8 cellular contexts compared by ENCODE assay signal in the genomic region with DNA sequence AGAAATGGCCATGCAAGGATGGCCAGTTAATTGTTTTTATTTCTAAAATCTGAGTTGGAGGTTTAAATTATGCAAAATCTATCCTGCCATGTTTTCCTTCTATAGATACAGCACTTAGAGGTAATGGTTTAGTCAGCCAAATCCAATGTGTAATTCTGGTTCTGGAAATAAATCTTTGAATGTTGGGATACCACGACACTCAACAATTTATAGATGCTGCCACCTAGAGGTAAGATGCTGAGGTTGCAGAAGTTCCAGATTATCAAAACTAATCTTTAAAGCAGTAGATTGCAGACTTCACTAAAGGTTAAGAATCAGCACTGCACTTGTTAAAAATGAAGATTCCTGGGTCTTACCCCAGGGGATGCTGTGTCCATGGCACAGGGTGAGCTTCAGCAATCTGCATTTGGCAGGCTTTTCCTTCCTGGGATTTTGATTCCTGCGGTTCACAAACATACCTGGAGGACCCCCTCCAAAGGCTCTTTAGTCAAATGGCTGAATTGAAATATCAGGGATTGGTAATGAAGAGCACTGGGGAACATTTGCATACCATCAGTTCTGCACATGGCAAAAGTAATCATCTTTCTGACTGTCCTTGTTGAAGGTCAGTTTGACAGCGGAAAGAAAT. TPM values are rescaled to one million over a fixed set of nuclear protein-coding genes. Genes with fewer than 3 reads are reported as not detected.
DNase-seq lines count a peak whose midpoint lies in the region; ATAC-seq and TF ChIP-seq lines count a peak whose summit lies in the region.
"Had no signal": no experiment of that assay in that cellular context is flagged by ENCODE, and none has a peak within 500 bp of the region (broad histone marks: within the 10 kb centered on the region; RNA-seq: fewer than 3 reads in every experiment).

No MANE protein-coding gene starts in this region.

- no peak overlapping the region for H3K27ac ChIP-seq in upper lobe of right lung

- H3K36me3 Mint-ChIP-seq in HFFc6 (ENCODE audit: low read depth) = no peaks in the 10 kb centered on the region
- H3K36me3 Mint-ChIP-seq in glutamatergic neuron (ENCODE audit: unreplicated experiment) = peaks cover 15% of the 10 kb centered on the region

- H3K4me3 Mint-ChIP-seq in HFFc6 (no peak overlapping the region), glutamatergic neuron (ENCODE audit: unreplicated experiment) (no peak overlapping the region)

- H3K4me1 Mint-ChIP-seq in HFFc6 (ENCODE audit: low read depth) (no peaks in the 10 kb centered on the region), glutamatergic neuron (ENCODE audit: low read depth, unreplicated experiment) (no peaks in the 10 kb centered on the region)

- H3K27me3 ChIP-seq in upper lobe of right lung = no peaks in the 10 kb centered on the region

- H3K27ac Mint-ChIP-seq in HFFc6 = no peak overlapping the region
- no peak overlapping the region for H3K27ac Mint-ChIP-seq in glutamatergic neuron (ENCODE audit: unreplicated experiment)

- in situ Hi-C loops in SK-MEL-5 (cut with HindIII; ENCODE audit: low pct_unique_long_range_greater_than_20kb, low sequenced_read_pairs) = no loop called here

- peak; percentile 45 for DNase-seq in EH (ENCODE audit: low read depth)
- peak; percentile 20 for DNase-seq in HFFc6
- DNase-seq in SK-MEL-5 (ENCODE audit: low read depth, low spot score) = peak; percentile 63
- DNase-seq in glutamatergic neuron = no peak
- DNase-seq in upper lobe of right lung = no peak
- DNase-seq in NCI-H524 treated with DMSO at 0.1 percent for 48 hours (lab: John Stamatoyannopoulos, UW) = no peak

- H3K27me3 Mint-ChIP-seq in HFFc6 (ENCODE audit: insufficient read depth) = peaks cover 2% of the 10 kb centered on the region
- H3K27me3 Mint-ChIP-seq in glutamatergic neuron (ENCODE audit: unreplicated experiment) = peaks cover 4% of the 10 kb centered on the region

- H3K9me3 Mint-ChIP-seq in HFFc6 = no peaks in the 10 kb centered on the region
- H3K9me3 Mint-ChIP-seq in glutamatergic neuron (ENCODE audit: unreplicated experiment) = no peaks in the 10 kb centered on the region

- intact Hi-C loops in upper lobe of right lung (cut with DNase I) = no loop called here

- no peaks in the 10 kb centered on the region for H3K4me1 ChIP-seq in upper lobe of right lung

- no peak overlapping the region for H3K4me3 ChIP-seq in upper lobe of right lung

- TF ChIP-seq CTCF in HFFc6 (IDR thresholded peaks at IDR 0.05) = peak; percentile 88
- peak; percentile 77 for TF ChIP-seq CTCF in glutamatergic neuron (IDR thresholded peaks at IDR 0.05; ENCODE audit: partially characterized antibody, unreplicated experiment)
- TF ChIP-seq CTCF in upper lobe of right lung (IDR thresholded peaks at IDR 0.05) = peak; percentile 66

- no peaks in the 10 kb centered on the region for H3K9me3 ChIP-seq in upper lobe of right lung

- no peaks in the 10 kb centered on the region for H3K36me3 ChIP-seq in upper lobe of right lung

- ATAC-seq in upper lobe of right lung = peak; percentile 36
- ATAC-seq in HG02970 (IDR thresholded peaks at IDR 0.05; ENCODE audit: low FRiP score, unreplicated experiment) = no peak

RNA-seq across cellular contexts. Expression of gene ANO4, which starts 53.4 kb away (rescaled TPM):
- total RNA-seq in HFFc6 (2021; fragmentation: NEBNext Ultra II Directional; extraction: Animal tissue kit (Norgen Biotek cat#: 25700)) = not detected
- 29.5 and 30.6 TPM in 2 replicates for total RNA-seq in SK-MEL-5 (2014; rRNA removed; shearing (Covaris generic))
- polyA plus RNA-seq in SK-MEL-5 (2015; cell fraction: cytosol; rRNA removed) = 14.0 and 15.9 TPM in 2 replicates
- polyA plus RNA-seq in SK-MEL-5 (2015; cell fraction: nucleus; rRNA removed) = 10.0 and 25.1 TPM in 2 replicates
- total RNA-seq in glutamatergic neuron (ENCODE audit: unreplicated experiment) = 38.0 TPM
- total RNA-seq in upper lobe of right lung = 0.38 TPM
- total RNA-seq: mononuclear cell had no signal

Comparison
In these comparisons a context has a peak if more than half of its experiments do, and no peak if none do; other contexts are left out.
1. DNase-seq: peak in EH (single experiment), HFFc6 (single experiment) and SK-MEL-5 (single experiment); none in glutamatergic neuron (single experiment), upper lobe of right lung (single experiment) and NCI-H524 treated with DMSO at 0.1 percent for 48 hours (single experiment).
2. RNA of gene ANO4, which starts 53.4 kb away (total RNA-seq): 38.0 TPM in glutamatergic neuron (single experiment) and 29.5 to 30.6 TPM in SK-MEL-5; 0.38 TPM in upper lobe of right lung (single experiment) and not detected in HFFc6; every median in the first group is over 10 times any median in the second.
3. Peak in every context shown above with its lines, with median percentiles within 50 percentile points of each other: CTCF ChIP-seq.